ENCODE assay signal across 20 cellular contexts in genomic region chr22:23695141-23695540, GRCh38. TPM values are rescaled to one million over a fixed set of nuclear protein-coding genes. Genes with fewer than 3 reads are reported as not detected.
DNase-seq lines count a peak whose midpoint lies in the region; ATAC-seq and TF ChIP-seq lines count a peak whose summit lies in the region.
"Had no signal": no experiment of that assay in that cellular context is flagged by ENCODE, and none has a peak within 500 bp of the region (broad histone marks: within the 10 kb centered on the region; RNA-seq: fewer than 3 reads in every experiment).

No MANE protein-coding gene starts in this region.

- peaks cover 43% of the 10 kb centered on the region for H3K79me2 ChIP-seq in Loucy (ENCODE audit: insufficient read depth, low read length)

- H3K9ac ChIP-seq in Loucy (ENCODE audit: low read depth, low read length, poor library complexity, severe bottlenecking): peak overlapping the region; percentile 89

- H3K9me3 ChIP-seq in Loucy (ENCODE audit: insufficient read depth, low read depth, low read length): no peaks in the 10 kb centered on the region
- no peaks in the 10 kb centered on the region for H3K9me3 ChIP-seq in effector memory CD4-positive, alpha-beta T cell (ENCODE audit: control insufficient read depth, low read length)

- no peak for DNase-seq in activated T-cell treated with anti-CD3 and anti-CD28 coated beads, Interleukin-2, amount 50 U/mL, for 72 hours
- DNase-seq in activated T-cell treated with anti-CD3 and anti-CD28 coated beads, Interleukin-2, amount 50 U/mL, for 48 hours: no peak
- no peak for DNase-seq in effector memory CD4-positive, alpha-beta T cell
- no peak for DNase-seq in medulla oblongata (ENCODE audit: extremely low spot score)
- DNase-seq in SHP77 treated with DMSO at 0.1 percent for 48 hours (lab: John Stamatoyannopoulos, UW): no peak
- DNase-seq: ACHN, foreskin keratinocyte, GDM1, MM.1S, NCI-H187 treated with DMSO at 0.1 percent for 48 hours, NCI-H446 treated with DMSO at 0.1 percent for 48 hours, SIG-M5 had no signal

- H3K4me2 ChIP-seq in Loucy (ENCODE audit: low read depth, low read length, poor library complexity, severe bottlenecking): peak overlapping the region; percentile 85

- H3K36me3 ChIP-seq in Loucy (ENCODE audit: insufficient read depth, low read length): peaks cover 55% of the 10 kb centered on the region; the same call in 1 of the 2 replicates
- H3K36me3 ChIP-seq in effector memory CD4-positive, alpha-beta T cell (ENCODE audit: control insufficient read depth, insufficient read depth, low read length): peaks cover 21% of the 10 kb centered on the region

- no peak for ATAC-seq in activated T-cell treated with anti-CD3 and anti-CD28 coated beads, Interleukin-2, amount 50 U/mL, for 72 hours (replicated peaks in 1 of 2)
- no peak for ATAC-seq in stimulated activated memory B cell treated with anti-CD40 and anti-IgM and Interleukin-4, amounts not matched to agents 10 μg/mL and 1 μg/mL and 100 μg/mL, for 72 hours
- no peak for ATAC-seq in HG03521 (IDR thresholded peaks at IDR 0.05; ENCODE audit: unreplicated experiment)
- ATAC-seq: foreskin keratinocyte had no signal

- H3K27me3 ChIP-seq in Loucy (ENCODE audit: insufficient read depth, low read length, poor library complexity, severe bottlenecking): no peaks in the 10 kb centered on the region
- no peaks in the 10 kb centered on the region for H3K27me3 ChIP-seq in effector memory CD4-positive, alpha-beta T cell (replicated peaks; ENCODE audit: control insufficient read depth, insufficient read depth, low read length, poor library complexity, severe bottlenecking)
- H3K27me3 ChIP-seq: foreskin keratinocyte had no signal

- no peaks in the 10 kb centered on the region for H3K9me2 ChIP-seq in Loucy (replicated peaks; ENCODE audit: low read depth, low read length)

- H3K27me3 Mint-ChIP-seq in activated T-cell treated with anti-CD3 and anti-CD28 coated beads, Interleukin-2, amount 50 U/mL, for 72 hours (ENCODE audit: low read depth): no peaks in the 10 kb centered on the region
- H3K27me3 Mint-ChIP-seq in stimulated activated memory B cell treated with anti-CD40 and anti-IgM and Interleukin-4, amounts not matched to agents 10 μg/mL and 1 μg/mL and 100 μg/mL, for 72 hours: no peaks in the 10 kb centered on the region

- no peaks in the 10 kb centered on the region for H3F3A ChIP-seq in Loucy (ENCODE audit: low read depth)

- no peaks in the 10 kb centered on the region for H3K9me3 Mint-ChIP-seq in activated T-cell treated with anti-CD3 and anti-CD28 coated beads, Interleukin-2, amount 50 U/mL, for 72 hours
- no peaks in the 10 kb centered on the region for H3K9me3 Mint-ChIP-seq in stimulated activated memory B cell treated with anti-CD40 and anti-IgM and Interleukin-4, amounts not matched to agents 10 μg/mL and 1 μg/mL and 100 μg/mL, for 72 hours

- no peak for TF ChIP-seq CTCF in Loucy (conservative IDR thresholded peaks at IDR 0.05; ENCODE audit: low read length)

- H3K27ac Mint-ChIP-seq in activated T-cell treated with anti-CD3 and anti-CD28 coated beads, Interleukin-2, amount 50 U/mL, for 72 hours: no peak overlapping the region
- peak overlapping the region; percentile 99 for H3K27ac Mint-ChIP-seq in stimulated activated memory B cell treated with anti-CD40 and anti-IgM and Interleukin-4, amounts not matched to agents 10 μg/mL and 1 μg/mL and 100 μg/mL, for 72 hours

- no peak overlapping the region for H2AFZ ChIP-seq in Loucy (ENCODE audit: low read length)

- H3K4me3 ChIP-seq in Loucy (ENCODE audit: low read length, poor library complexity, severe bottlenecking): peak overlapping the region; percentile 70
- H3K4me3 ChIP-seq in effector memory CD4-positive, alpha-beta T cell (ENCODE audit: insufficient read depth, low read depth, low read length, poor library complexity, severe bottlenecking): no peak overlapping the region

- peak overlapping the region; percentile 25 to 100 for H3K4me3 Mint-ChIP-seq in activated T-cell treated with anti-CD3 and anti-CD28 coated beads, Interleukin-2, amount 50 U/mL, for 72 hours
- H3K4me3 Mint-ChIP-seq in stimulated activated memory B cell treated with anti-CD40 and anti-IgM and Interleukin-4, amounts not matched to agents 10 μg/mL and 1 μg/mL and 100 μg/mL, for 72 hours: no peak overlapping the region

- H3K4me1 ChIP-seq in Loucy (ENCODE audit: insufficient read depth, low read length, poor library complexity, severe bottlenecking): peaks cover 38% of the 10 kb centered on the region
- H3K4me1 ChIP-seq in effector memory CD4-positive, alpha-beta T cell (ENCODE audit: control insufficient read depth, insufficient read depth, low read length, poor library complexity, severe bottlenecking): peaks cover 37% of the 10 kb centered on the region
- H3K4me1 ChIP-seq: foreskin keratinocyte had no signal

- H3K36me3 Mint-ChIP-seq in activated T-cell treated with anti-CD3 and anti-CD28 coated beads, Interleukin-2, amount 50 U/mL, for 72 hours (ENCODE audit: insufficient read depth in 2 of 2): peaks cover 9 to 26% of the 10 kb centered on the region in 2 donors
- peaks cover 50% of the 10 kb centered on the region for H3K36me3 Mint-ChIP-seq in stimulated activated memory B cell treated with anti-CD40 and anti-IgM and Interleukin-4, amounts not matched to agents 10 μg/mL and 1 μg/mL and 100 μg/mL, for 72 hours

- H3K27ac ChIP-seq in effector memory CD4-positive, alpha-beta T cell (ENCODE audit: insufficient read depth, low read length, poor library complexity, severe bottlenecking): peak overlapping the region; percentile 88
- H3K27ac ChIP-seq: foreskin keratinocyte had no signal

- H4K20me1 ChIP-seq in Loucy (ENCODE audit: insufficient read depth, low read length, poor library complexity, severe bottlenecking): no peaks in the 10 kb centered on the region

- H3K4me1 Mint-ChIP-seq in activated T-cell treated with anti-CD3 and anti-CD28 coated beads, Interleukin-2, amount 50 U/mL, for 72 hours (ENCODE audit: low read depth): peaks cover 46% of the 10 kb centered on the region
- H3K4me1 Mint-ChIP-seq in stimulated activated memory B cell treated with anti-CD40 and anti-IgM and Interleukin-4, amounts not matched to agents 10 μg/mL and 1 μg/mL and 100 μg/mL, for 72 hours: peaks cover 25% of the 10 kb centered on the region

RNA-seq across cellular contexts. Expression of gene RGL4, which starts 4.3 kb away (rescaled TPM):
- total RNA-seq in activated T-cell treated with anti-CD3 and anti-CD28 coated beads, Interleukin-2, amount 50 U/mL, for 72 hours: 10 to 100 TPM; 22.7 to 22.9 TPM
- total RNA-seq: chondrocyte, foreskin keratinocyte, H7, ureter had no signal

RNA-seq across cellular contexts. Expression of gene ZNF70, which starts 55.8 kb away (rescaled TPM):
- 1 to 10 TPM; 1.6 to 1.8 TPM for total RNA-seq in activated T-cell treated with anti-CD3 and anti-CD28 coated beads, Interleukin-2, amount 50 U/mL, for 72 hours

RNA-seq across cellular contexts. Expression of gene VPREB3, which starts 59.1 kb away (rescaled TPM):
- total RNA-seq in activated T-cell treated with anti-CD3 and anti-CD28 coated beads, Interleukin-2, amount 50 U/mL, for 72 hours: 1 to 10 TPM in 1 of 2 donors, under 1 TPM in 1; 0.90 to 1.7 TPM
- total RNA-seq: activated CD8-positive, alpha-beta memory T cell treated with anti-CD3 and anti-CD28 coated beads for 36 hours; chondrocyte; foreskin keratinocyte; H7; lower leg skin; ureter had no signal
